Comparison of ENCODE assay signal across 41 cellular contexts in the genomic region with DNA sequence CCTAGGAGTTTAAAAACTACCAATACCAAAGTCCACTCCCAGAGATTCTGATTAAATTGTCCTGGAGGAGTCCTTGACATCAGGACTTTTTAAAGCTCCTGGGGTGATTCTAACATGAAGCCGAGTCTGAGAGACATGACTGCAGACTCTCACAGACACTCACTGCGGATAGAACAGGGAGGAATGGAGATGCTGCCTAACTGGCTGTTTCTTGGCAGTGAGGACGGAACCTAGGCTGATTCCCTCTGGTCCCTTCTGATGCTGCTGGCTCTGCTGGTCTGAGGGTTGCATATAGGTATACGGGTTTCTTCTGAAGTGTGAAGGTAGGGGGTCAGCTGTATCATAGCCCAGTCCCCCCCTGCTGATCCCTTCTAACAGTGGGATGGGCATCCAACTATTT. TPM values are rescaled to one million over a fixed set of nuclear protein-coding genes. Genes with fewer than 3 reads are reported as not detected.
"Had no signal": no experiment of that assay in that cellular context is flagged by ENCODE, and none has a peak within 500 bp of the region (broad histone marks: within the 10 kb centered on the region; RNA-seq: fewer than 3 reads in every experiment).

No MANE protein-coding gene starts in this region.

- ATAC-seq: activated CD4-positive, CD25-positive, alpha-beta regulatory T cell treated with anti-CD3 and anti-CD28 coated beads, Interleukin-2, amount 50 U/mL, for 24 hours; gastroesophageal sphincter; stimulated activated memory B cell treated with anti-CD40 and anti-IgM and Interleukin-4, amounts not matched to agents 10 μg/mL and 1 μg/mL and 100 μg/mL, for 72 hours; stimulated activated naive CD8-positive, alpha-beta T cell treated with anti-CD3 and anti-CD28 coated beads, Interleukin-15, amount 100 ng/mL, for 72 hours had no signal

- H3K4me1 ChIP-seq: gastroesophageal sphincter, left ventricle myocardium inferior, sigmoid colon, uterus had no signal

- H3K27me3 ChIP-seq: brain microvascular endothelial cell, ovary, uterus had no signal

- FAIRE-seq: astrocyte, small intestine, TTC549 had no signal

- H3K36me3 Mint-ChIP-seq: stimulated activated memory B cell treated with anti-CD40 and anti-IgM and Interleukin-4, amounts not matched to agents 10 μg/mL and 1 μg/mL and 100 μg/mL, for 72 hours; type B pancreatic cell had no signal

- H3K4me1 Mint-ChIP-seq: nephron; stimulated activated memory B cell treated with anti-CD40 and anti-IgM and Interleukin-4, amounts not matched to agents 10 μg/mL and 1 μg/mL and 100 μg/mL, for 72 hours had no signal

- H3K27ac Mint-ChIP-seq: activated CD4-positive, alpha-beta memory T cell treated with anti-CD3 and anti-CD28 coated beads, Interleukin-2, amount 10 ng/mL, durations not matched to agents 7 days and 5 days; activated CD4-positive, alpha-beta T cell treated with anti-CD3 and anti-CD28 coated beads, Interleukin-2, amount 10 ng/mL, durations not matched to agents 24 days and 14 days; activated T-cell treated with anti-CD3 and anti-CD28 coated beads, Interleukin-2, amount 50 U/mL, for 24 hours; progenitor cell of endocrine pancreas; stimulated activated memory B cell treated with anti-CD40 and anti-IgM and Interleukin-4, amounts not matched to agents 10 μg/mL and 1 μg/mL and 100 μg/mL, for 72 hours; stimulated activated naive CD8-positive, alpha-beta T cell treated with anti-CD3 and anti-CD28 coated beads, Interleukin-15, amount 100 ng/mL, for 72 hours; T-helper 1 cell treated with Interleukin-12 subunit alpha and Interleukin-12 subunit beta and Interleukin-4 antibody, amounts not matched to agents 30 μg/mL and 1 μg/mL, for 36 hours; type B pancreatic cell had no signal

- H3K9me3 ChIP-seq: gastroesophageal sphincter, left ventricle myocardium inferior, ovary, sigmoid colon, uterus had no signal

- H3K9me3 Mint-ChIP-seq: activated T-cell treated with anti-CD3 and anti-CD28 coated beads, Interleukin-2, amount 50 U/mL, for 24 hours; nephron; stimulated activated memory B cell treated with anti-CD40 and anti-IgM and Interleukin-4, amounts not matched to agents 10 μg/mL and 1 μg/mL and 100 μg/mL, for 72 hours; stimulated activated naive CD8-positive, alpha-beta T cell treated with anti-CD3 and anti-CD28 coated beads, Interleukin-15, amount 100 ng/mL, for 72 hours; type B pancreatic cell had no signal

- H3K4me3 Mint-ChIP-seq: activated CD4-positive, alpha-beta memory T cell treated with anti-CD3 and anti-CD28 coated beads, Interleukin-2, amount 10 ng/mL, durations not matched to agents 7 days and 5 days; activated CD4-positive, alpha-beta T cell treated with anti-CD3 and anti-CD28 coated beads, Interleukin-2, amount 10 ng/mL, durations not matched to agents 24 days and 14 days; activated T-cell treated with anti-CD3 and anti-CD28 coated beads, Interleukin-2, amount 50 U/mL, for 24 hours; nephron; stimulated activated memory B cell treated with anti-CD40 and anti-IgM and Interleukin-4, amounts not matched to agents 10 μg/mL and 1 μg/mL and 100 μg/mL, for 72 hours; stimulated activated naive CD8-positive, alpha-beta T cell treated with anti-CD3 and anti-CD28 coated beads, Interleukin-15, amount 100 ng/mL, for 72 hours; T-helper 1 cell treated with Interleukin-12 subunit alpha and Interleukin-12 subunit beta and Interleukin-4 antibody, amounts not matched to agents 30 μg/mL and 1 μg/mL, for 36 hours; type B pancreatic cell had no signal

- H3K4me3 ChIP-seq: coronary artery, dorsolateral prefrontal cortex, gastroesophageal sphincter, left ventricle myocardium inferior, ovary, sigmoid colon, uterus had no signal

- H3K27ac ChIP-seq: brain microvascular endothelial cell, coronary artery, dorsolateral prefrontal cortex, gastroesophageal sphincter, left ventricle myocardium inferior, ovary, sigmoid colon, uterus, VCaP had no signal

- H3K36me3 ChIP-seq: brain microvascular endothelial cell, gastroesophageal sphincter, left ventricle myocardium inferior, ovary, sigmoid colon, uterus had no signal

- DNase-seq: activated CD4-positive, alpha-beta memory T cell treated with anti-CD3 and anti-CD28 coated beads, Interleukin-2, amount 10 ng/mL, durations not matched to agents 7 days and 5 days; activated CD4-positive, alpha-beta T cell treated with anti-CD3 and anti-CD28 coated beads, Interleukin-2, amount 10 ng/mL, durations not matched to agents 24 days and 14 days; activated CD8-positive, alpha-beta memory T cell treated with anti-CD3 and anti-CD28 coated beads, Interleukin-2, amount 50 U/mL, for 48 hours; activated gamma-delta T cell; activated naive CD4-positive, alpha-beta T cell treated with anti-CD3 and anti-CD28 coated beads, Interleukin-2, amount 50 U/mL, for 16 hours; activated T-cell treated with anti-CD3 and anti-CD28 coated beads, Interleukin-2, amount 50 U/mL, for 24 hours; amniotic stem cell; brain microvascular endothelial cell; dorsolateral prefrontal cortex; effector memory CD4-positive, alpha-beta T cell; erythroblast; head of caudate nucleus; hippocampal formation; left ventricle myocardium inferior; ovary; sigmoid colon; small intestine; stimulated activated CD4-positive, alpha-beta T cell treated with anti-CD3 and anti-CD28 coated beads, Interleukin-4, amount 100 ng/mL, for 4 hours; stimulated activated CD8-positive, alpha-beta memory T cell treated with anti-CD3 and anti-CD28 coated beads, Interleukin-4, amount 100 ng/mL, for 48 hours; stimulated activated naive CD8-positive, alpha-beta T cell treated with anti-CD3 and anti-CD28 coated beads, Interleukin-15, amount 100 ng/mL, for 72 hours; substantia nigra; T-helper 9 cell; uterus had no signal

RNA-seq across cellular contexts. Expression of a gene that starts 1.3 kb away (rescaled TPM):
- total RNA-seq: activated CD4-positive, alpha-beta memory T cell treated with anti-CD3 and anti-CD28 coated beads, Interleukin-2, amount 10 ng/mL, durations not matched to agents 7 days and 5 days; activated CD4-positive, alpha-beta T cell treated with anti-CD3 and anti-CD28 coated beads, Interleukin-2, amount 10 ng/mL, durations not matched to agents 24 days and 14 days; astrocyte; cardiac septum; cerebellum; fibroblast of lung; fibroblast of villous mesenchyme; gastroesophageal sphincter; left ventricle myocardium inferior; lung microvascular endothelial cell; progenitor cell of endocrine pancreas; sigmoid colon; uterus had no signal
- polyA plus RNA-seq: fibroblast of lung, ovary, small intestine had no signal

RNA-seq across cellular contexts. Expression of a gene that starts 24.3 kb away (rescaled TPM):
- total RNA-seq: activated CD4-positive, alpha-beta memory T cell treated with anti-CD3 and anti-CD28 coated beads, Interleukin-2, amount 10 ng/mL, durations not matched to agents 7 days and 5 days; activated CD4-positive, alpha-beta T cell treated with anti-CD3 and anti-CD28 coated beads, Interleukin-2, amount 10 ng/mL, durations not matched to agents 24 days and 14 days; astrocyte; cardiac septum; cerebellum; fibroblast of lung; fibroblast of villous mesenchyme; gastroesophageal sphincter; left ventricle myocardium inferior; lung microvascular endothelial cell; mucosa of gallbladder; ovary; progenitor cell of endocrine pancreas; renal cortical epithelial cell; sigmoid colon; uterus had no signal
- polyA plus RNA-seq: fibroblast of lung, ovary, small intestine had no signal

RNA-seq across cellular contexts. Expression of a gene that starts 51.6 kb away (rescaled TPM):
- total RNA-seq: activated CD4-positive, alpha-beta memory T cell treated with anti-CD3 and anti-CD28 coated beads, Interleukin-2, amount 10 ng/mL, durations not matched to agents 7 days and 5 days; activated CD4-positive, alpha-beta T cell treated with anti-CD3 and anti-CD28 coated beads, Interleukin-2, amount 10 ng/mL, durations not matched to agents 24 days and 14 days; astrocyte; cardiac septum; fibroblast of lung; fibroblast of villous mesenchyme; gastroesophageal sphincter; left ventricle myocardium inferior; lung microvascular endothelial cell; renal cortical epithelial cell; sigmoid colon; uterus had no signal
- polyA plus RNA-seq: fibroblast of lung, ovary had no signal

RNA-seq across cellular contexts. Expression of a gene that starts 52.7 kb away (rescaled TPM):
- total RNA-seq: activated CD4-positive, alpha-beta memory T cell treated with anti-CD3 and anti-CD28 coated beads, Interleukin-2, amount 10 ng/mL, durations not matched to agents 7 days and 5 days; activated CD4-positive, alpha-beta T cell treated with anti-CD3 and anti-CD28 coated beads, Interleukin-2, amount 10 ng/mL, durations not matched to agents 24 days and 14 days; astrocyte; cardiac septum; cerebellum; fibroblast of lung; fibroblast of villous mesenchyme; gastroesophageal sphincter; lung microvascular endothelial cell; progenitor cell of endocrine pancreas; sigmoid colon; uterus had no signal
- polyA plus RNA-seq: fibroblast of lung, ovary, small intestine had no signal
